Comparison of ENCODE assay signal across 8 cellular contexts in the genomic region with DNA sequence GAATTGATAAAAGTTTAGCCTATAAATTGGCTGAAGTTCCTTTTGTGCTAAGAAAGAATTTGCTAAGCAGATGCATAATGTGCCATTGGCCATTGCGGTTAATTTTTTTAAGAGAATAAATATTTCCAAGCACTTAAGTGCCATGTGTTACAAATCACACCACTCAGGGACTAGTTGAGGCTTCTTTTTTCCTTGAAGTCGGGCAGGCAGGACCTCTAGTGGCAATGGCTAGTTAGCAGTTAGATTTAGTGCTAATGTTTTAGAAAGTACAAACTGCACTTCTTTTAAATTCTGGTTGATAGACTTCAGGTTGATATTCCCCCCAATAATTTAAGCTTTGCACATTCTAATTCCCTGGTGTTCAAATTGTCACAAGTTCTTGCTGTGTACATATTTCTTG.
A peak's percentile ranks its signal among the peaks of the same experiment; 100 is the strongest.
DNase-seq lines count a peak whose midpoint lies in the region; ATAC-seq, FAIRE-seq and TF ChIP-seq lines count a peak whose summit lies in the region.

No MANE protein-coding gene starts in this region.

- DNase-seq in D721Med (ENCODE audit: insufficient read length, low spot score) (no peak), HT1080 (ENCODE audit: low read depth) (peak; percentile 25), astrocyte (ENCODE audit: low read depth) (peak; percentile 42), left kidney (ENCODE audit: low read depth, low spot score) (peak; percentile 38), cortex of kidney (lab: John Stamatoyannopoulos, UW) (no peak), T-helper 17 cell (no peak), MV-4-11 (lab: John Stamatoyannopoulos, UW) (no peak)

- H3K27me3 ChIP-seq in astrocyte (ENCODE audit: insufficient read depth, low read length) = no peaks in the 10 kb centered on the region

- no peaks in the 10 kb centered on the region for H3K79me2 ChIP-seq in astrocyte (ENCODE audit: insufficient read depth, low read length)

- no peak for FAIRE-seq in D721Med (lab: Jason Lieb, UNC)
- no peak for FAIRE-seq in astrocyte (lab: Jason Lieb, UNC)

- H3K27me3 Mint-ChIP-seq in astrocyte (ENCODE audit: low read depth, unreplicated experiment) (no peaks in the 10 kb centered on the region), T-helper 17 cell (peaks cover 31% of the 10 kb centered on the region)

- no peaks in the 10 kb centered on the region for H3K9me3 ChIP-seq in astrocyte (ENCODE audit: insufficient read depth, low read depth, low read length)
- peaks cover 2% of the 10 kb centered on the region for H3K9me3 ChIP-seq in T-helper 17 cell (ENCODE audit: control insufficient read depth, low read length, poor library complexity, severe bottlenecking)

- no peak overlapping the region for H3K9ac ChIP-seq in astrocyte (ENCODE audit: low read length)

- no peak for ATAC-seq in HG03460 (IDR thresholded peaks at IDR 0.05; ENCODE audit: unreplicated experiment)
- no peak for ATAC-seq in T-helper 17 cell

- no peaks in the 10 kb centered on the region for H3K4me1 ChIP-seq in astrocyte (ENCODE audit: insufficient read depth, low read length)

- H3K27ac ChIP-seq in astrocyte (ENCODE audit: low read depth, low read length) = no peak overlapping the region

- TF ChIP-seq CTCF in D721Med (IDR thresholded peaks at IDR 0.05; ENCODE audit: insufficient read depth, missing control alignments) (peak; percentile 38), astrocyte (IDR thresholded peaks at IDR 0.05; ENCODE audit: insufficient read depth, low read depth, low read length) (peak; percentile 77)

- H3K4me1 Mint-ChIP-seq in astrocyte (ENCODE audit: low read depth, unreplicated experiment) (peaks cover 4% of the 10 kb centered on the region), T-helper 17 cell (no peaks in the 10 kb centered on the region)

- H3K4me3 Mint-ChIP-seq in astrocyte (ENCODE audit: unreplicated experiment) = no peak overlapping the region
- H3K4me3 Mint-ChIP-seq in T-helper 17 cell = no peak overlapping the region

- H3K36me3 ChIP-seq in astrocyte (ENCODE audit: insufficient read depth, low read length) = no peaks in the 10 kb centered on the region

- H2AFZ ChIP-seq in astrocyte (ENCODE audit: low read depth, low read length) = no peak overlapping the region

- H3K27ac Mint-ChIP-seq in astrocyte (ENCODE audit: unreplicated experiment) = no peak overlapping the region
- no peak overlapping the region for H3K27ac Mint-ChIP-seq in T-helper 17 cell

- H3K36me3 Mint-ChIP-seq in astrocyte (ENCODE audit: low read depth, unreplicated experiment) = no peaks in the 10 kb centered on the region
- H3K36me3 Mint-ChIP-seq in T-helper 17 cell (ENCODE audit: low read depth) = peaks cover 5% of the 10 kb centered on the region

- peaks cover 7% of the 10 kb centered on the region for H3K9me3 Mint-ChIP-seq in astrocyte (ENCODE audit: unreplicated experiment)

- no peaks in the 10 kb centered on the region for H4K20me1 ChIP-seq in astrocyte (ENCODE audit: insufficient read depth, low read length)

- H3K4me3 ChIP-seq in astrocyte (ENCODE audit: insufficient read depth, low read depth, low read length) = no peak overlapping the region

- H3K4me2 ChIP-seq in astrocyte (ENCODE audit: low read length) = no peak overlapping the region

Comparison
In these comparisons a context has a peak if more than half of its experiments do, and no peak if none do; other contexts are left out.
1. DNase-seq: peak in HT1080 (single experiment), astrocyte (single experiment) and left kidney (single experiment); none in D721Med (single experiment), cortex of kidney (single experiment), T-helper 17 cell (0 of 3) and MV-4-11 (single experiment).